ENCODE assay signal across 2 cellular contexts in genomic region chr1:74613894-74614293, GRCh38.
TF ChIP-seq lines count a peak whose summit lies in the region.

No MANE protein-coding gene starts in this region.

TF ChIP-seq in liver, 16 proteins besides CTCF, POLR2A, EP300 and RAD21 (continued from another document):
- TF ChIP-seq REST (IDR thresholded peaks at IDR 0.05) (no peak), TAF1 (conservative IDR thresholded peaks at IDR 0.05) (no peak), NR2F2 (IDR thresholded peaks at IDR 0.05) (no peak), RXRA (IDR thresholded peaks at IDR 0.05) (no peak)

TF ChIP-seq in HepG2, 621 proteins besides CTCF, POLR2A, EP300 and RAD21 (continued from another document):
- no peak for TF ChIP-seq ZBTB2 (CRISPR knock-in tag; IDR thresholded peaks at IDR 0.05; ENCODE audit: low read depth)
- TF ChIP-seq POGZ (CRISPR knock-in tag; IDR thresholded peaks at IDR 0.05): no peak
- no peak for TF ChIP-seq TERF1 (CRISPR knock-in tag; IDR thresholded peaks at IDR 0.05)
- no peak for TF ChIP-seq SPEN (CRISPR knock-in tag; IDR thresholded peaks at IDR 0.05; ENCODE audit: low read depth)
- no peak for TF ChIP-seq GPBP1L1 (CRISPR knock-in tag; IDR thresholded peaks at IDR 0.05)
- TF ChIP-seq MAF1 (CRISPR knock-in tag; IDR thresholded peaks at IDR 0.05; ENCODE audit: borderline replicate concordance): no peak
- no peak for TF ChIP-seq ZBTB7A (CRISPR knock-in tag; IDR thresholded peaks at IDR 0.05)
